In genomic region chr10:110686037-110686436, GRCh38 we compare ENCODE assay signal across 1 cellular context.
TF ChIP-seq lines count a peak whose summit lies in the region.

No MANE protein-coding gene starts in this region.

TF ChIP-seq in IMR-90, 13 proteins besides CTCF, POLR2A, EP300 and RAD21:
- TF ChIP-seq FOS (IDR thresholded peaks at IDR 0.05; ENCODE audit: low read depth, low read length) (peak; percentile 35; the same call in 1 of the 2 replicates), ELK1 (IDR thresholded peaks at IDR 0.05; ENCODE audit: borderline replicate concordance, low read depth, low read length) (no peak), RCOR1 (IDR thresholded peaks at IDR 0.05; ENCODE audit: insufficient replicate concordance, low read length) (no peak)
